ENCODE assay signal across 11 cellular contexts in the genomic region with DNA sequence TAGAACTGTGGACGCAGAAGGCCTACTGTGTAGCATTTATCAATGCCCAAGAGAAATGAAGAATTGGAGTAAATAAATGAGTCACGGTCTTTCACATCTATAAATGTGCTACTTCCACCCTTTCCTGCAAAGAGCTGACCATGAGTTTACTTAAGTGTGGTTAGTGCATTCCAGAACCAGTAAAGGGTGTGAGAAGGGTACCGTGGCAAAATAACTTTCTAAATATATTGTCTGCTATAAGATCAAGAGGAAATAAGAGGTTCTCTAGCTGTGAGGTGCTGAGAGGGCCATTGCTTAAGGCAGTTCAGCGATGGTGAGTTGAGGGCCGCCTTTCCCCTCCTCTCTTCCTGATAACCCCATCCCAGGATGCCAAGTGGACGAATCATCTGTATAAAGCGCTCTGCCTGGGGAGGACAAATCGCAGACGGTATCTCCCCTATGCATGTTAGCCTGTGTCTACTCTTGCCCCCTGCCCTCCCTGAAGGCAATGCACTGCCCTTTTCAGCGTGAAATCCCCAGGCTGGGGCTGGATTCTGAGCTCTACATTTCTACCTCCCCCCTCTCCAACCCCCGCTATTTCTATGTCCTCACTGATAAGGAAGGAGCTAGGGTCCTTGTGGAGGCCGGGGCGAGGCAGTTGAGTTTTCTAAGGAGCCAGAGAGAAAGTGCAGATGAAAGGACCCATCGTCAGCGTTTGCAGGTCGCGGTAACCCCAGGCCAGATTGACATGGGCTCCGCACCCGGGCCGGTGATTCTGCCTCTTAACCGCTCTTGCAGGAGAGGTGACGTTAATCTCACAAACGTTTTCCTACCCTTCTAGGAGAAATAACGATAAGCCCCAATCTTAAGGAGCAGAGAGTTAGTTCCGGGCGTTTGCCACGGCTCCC. TPM values are rescaled to one million over a fixed set of nuclear protein-coding genes. Genes with fewer than 3 reads are reported as not detected.
DNase-seq lines count a peak whose midpoint lies in the region; ATAC-seq and TF ChIP-seq lines count a peak whose summit lies in the region.
"Had no signal": no experiment of that assay in that cellular context is flagged by ENCODE, and none has a peak within 500 bp of the region (broad histone marks: within the 10 kb centered on the region; RNA-seq: fewer than 3 reads in every experiment).

No MANE protein-coding gene starts in this region.

- H3K27me3 Mint-ChIP-seq in effector memory CD8-positive, alpha-beta T cell, result no peaks in the 10 kb centered on the region
- H3K27me3 Mint-ChIP-seq in nephron (ENCODE audit: low read depth), result peaks cover 38% of the 10 kb centered on the region

- TF ChIP-seq CTCF in AG10803 (conservative IDR thresholded peaks at IDR 0.05; ENCODE audit: low read length), result no peak
- no peak for TF ChIP-seq CTCF in nephron (IDR thresholded peaks at IDR 0.05; ENCODE audit: unreplicated experiment in 3 of 3)

- no peaks in the 10 kb centered on the region for H3K36me3 ChIP-seq in HUES64 (ENCODE audit: insufficient read depth, low read length)

- peak overlapping the region; percentile 38 to 65 for H3K4me3 Mint-ChIP-seq in effector memory CD8-positive, alpha-beta T cell
- peak overlapping the region; percentile 70 to 77 (median 76) for H3K4me3 Mint-ChIP-seq in nephron

- H3K27me3 ChIP-seq in HUES64 (ENCODE audit: insufficient read depth, low read length), result peaks cover 35% of the 10 kb centered on the region

- ATAC-seq in effector memory CD8-positive, alpha-beta T cell (replicated peaks), result no peak
- ATAC-seq in GM19328 (IDR thresholded peaks at IDR 0.05; ENCODE audit: unreplicated experiment) (no peak), HG03571 (IDR thresholded peaks at IDR 0.05; ENCODE audit: unreplicated experiment) (no peak), HG03139 (IDR thresholded peaks at IDR 0.05; ENCODE audit: unreplicated experiment) (no peak)

- no peak overlapping the region for H3K27ac Mint-ChIP-seq in effector memory CD8-positive, alpha-beta T cell
- H3K27ac Mint-ChIP-seq in nephron, result no peak overlapping the region

- DNase-seq in AG10803 (ENCODE audit: low read depth) (peak; percentile 4), NCI-H526 (lab: John Stamatoyannopoulos, UW) (no peak)
- no peak for DNase-seq in effector memory CD8-positive, alpha-beta T cell
- DNase-seq: Calu3; NCI-H2029 treated with DMSO at 0.1 percent for 48 hours; stimulated activated CD4-positive, alpha-beta T cell treated with anti-CD3 and anti-CD28 coated beads, Interleukin-4, amount 100 ng/mL, for 4 hours had no signal

- H3K4me3 ChIP-seq in AG10803 (ENCODE audit: low read length) (no peak overlapping the region), HUES64 (ENCODE audit: low read length) (peak overlapping the region; percentile 55)

- H3K9me3 Mint-ChIP-seq in effector memory CD8-positive, alpha-beta T cell, result peaks cover 0 to 3% of the 10 kb centered on the region in 2 donors
- no peaks in the 10 kb centered on the region for H3K9me3 Mint-ChIP-seq in nephron

- H3K4me1 ChIP-seq in HUES64 (ENCODE audit: insufficient read depth, low read length), result no peaks in the 10 kb centered on the region

- peaks cover 0 to 2% of the 10 kb centered on the region in 2 donors for H3K4me1 Mint-ChIP-seq in effector memory CD8-positive, alpha-beta T cell (ENCODE audit: low read depth in 2 of 2)
- no peaks in the 10 kb centered on the region for H3K4me1 Mint-ChIP-seq in nephron

- no peak overlapping the region for H3K27ac ChIP-seq in HUES64 (ENCODE audit: low read depth, low read length)

- no peak overlapping the region for H3K9ac ChIP-seq in HUES64 (ENCODE audit: low read depth, low read length)

- H3K36me3 Mint-ChIP-seq in effector memory CD8-positive, alpha-beta T cell (ENCODE audit: insufficient read depth), result no peaks in the 10 kb centered on the region
- no peaks in the 10 kb centered on the region for H3K36me3 Mint-ChIP-seq in nephron (ENCODE audit: low read depth)

- H3K9me3 ChIP-seq in HUES64 (ENCODE audit: insufficient read depth, low read depth, low read length), result no peaks in the 10 kb centered on the region

- 17% methylated on average over 25 of the region's 27 CpGs for WGBS in HUES64

RNA-seq across cellular contexts. Expression of a gene that starts 1.5 kb away (rescaled TPM):
- 2.1 TPM for polyA plus RNA-seq in HUES64 (2013, experiment 1 of 2)
- polyA plus RNA-seq in HUES64 (2013, experiment 2 of 2), result 2.3 TPM
